15 cellular contexts compared by ENCODE assay signal in the genomic region with DNA sequence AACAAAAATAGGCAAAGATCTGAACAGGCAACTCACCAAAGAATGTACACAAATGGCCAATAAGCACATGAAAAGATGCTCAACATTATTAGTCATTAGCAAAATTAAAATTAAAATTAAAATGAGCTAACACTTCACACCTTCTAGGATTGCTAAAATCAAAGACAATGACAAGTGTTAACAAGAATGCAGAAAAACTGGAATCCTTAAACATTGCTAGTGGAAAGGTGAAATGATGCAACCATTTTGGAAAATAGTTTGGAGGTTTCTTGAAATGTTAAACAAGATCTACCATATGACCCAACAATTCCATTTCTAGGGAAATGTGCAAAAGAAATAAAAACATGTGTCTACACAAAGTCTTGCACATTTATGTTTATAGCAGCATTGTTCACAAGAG.
DNase-seq lines count a peak whose midpoint lies in the region; ATAC-seq and TF ChIP-seq lines count a peak whose summit lies in the region.
"Had no signal": no experiment of that assay in that cellular context is flagged by ENCODE, and none has a peak within 500 bp of the region (broad histone marks: within the 10 kb centered on the region; RNA-seq: fewer than 3 reads in every experiment).

No MANE protein-coding gene starts in this region.

- no peaks in the 10 kb centered on the region for H3K36me3 Mint-ChIP-seq in stimulated activated naive CD8-positive, alpha-beta T cell treated with anti-CD3 and anti-CD28 coated beads, Interleukin-15, Interleukin-2, amounts not matched to agents 100 ng/mL and 50 ng/mL, for 24 hours (ENCODE audit: low read depth)

- H3K27ac Mint-ChIP-seq in stimulated activated naive CD8-positive, alpha-beta T cell treated with anti-CD3 and anti-CD28 coated beads, Interleukin-15, Interleukin-2, amounts not matched to agents 100 ng/mL and 50 ng/mL, for 24 hours: peak overlapping the region; percentile 37
- no peak overlapping the region for H3K27ac Mint-ChIP-seq in stimulated activated naive CD8-positive, alpha-beta T cell treated with anti-CD3 and anti-CD28 coated beads, Interleukin-15, amount 100 ng/mL, for 72 hours
- H3K27ac Mint-ChIP-seq: B cell; CD4-positive, alpha-beta T cell had no signal

- peak overlapping the region; percentile 62 for H3K27ac ChIP-seq in PC-9
- H3K27ac ChIP-seq in breast epithelium: no peak overlapping the region
- H3K27ac ChIP-seq: GM23248 had no signal

- peaks cover 14% of the 10 kb centered on the region for H3K9me3 ChIP-seq in PC-9 (ENCODE audit: insufficient read depth, low read depth)
- H3K9me3 ChIP-seq in breast epithelium: no peaks in the 10 kb centered on the region

- H3K9me3 Mint-ChIP-seq in stimulated activated naive CD8-positive, alpha-beta T cell treated with anti-CD3 and anti-CD28 coated beads, Interleukin-15, Interleukin-2, amounts not matched to agents 100 ng/mL and 50 ng/mL, for 24 hours: peaks cover 10% of the 10 kb centered on the region
- H3K9me3 Mint-ChIP-seq in stimulated activated naive CD8-positive, alpha-beta T cell treated with anti-CD3 and anti-CD28 coated beads, Interleukin-15, amount 100 ng/mL, for 72 hours: peaks cover 5 to 7% of the 10 kb centered on the region in 2 donors
- H3K9me3 Mint-ChIP-seq: CD4-positive, alpha-beta T cell had no signal

- no peak for ATAC-seq in stimulated activated naive CD8-positive, alpha-beta T cell treated with anti-CD3 and anti-CD28 coated beads, Interleukin-15, amount 100 ng/mL, for 72 hours
- ATAC-seq in GM18502 (IDR thresholded peaks at IDR 0.05; ENCODE audit: poor library complexity, unreplicated experiment): no peak
- ATAC-seq: K562 had no signal

- no TSS peak for BruUV-seq in PC-9 (replicated peaks; lab: Mats Ljungman, UMichigan)

- peaks cover 56% of the 10 kb centered on the region for H3F3A ChIP-seq in PC-9 (ENCODE audit: insufficient read depth, low read depth)

- no peak for TF ChIP-seq CTCF in PC-9 (conservative IDR thresholded peaks at IDR 0.05)
- no peak for TF ChIP-seq CTCF in epithelial cell of esophagus (IDR thresholded peaks at IDR 0.05; ENCODE audit: insufficient read depth, low read depth, low read length, missing control alignments)
- TF ChIP-seq CTCF in breast epithelium (IDR thresholded peaks at IDR 0.05): no peak

- intact Hi-C loops in PC-9 (cut with micrococcal nuclease; ENCODE audit: unreplicated experiment): loop anchor here (5.0 to 10.0 kb wide), 3 partner anchors 39 to 597 kb away; a partner anchor contains a TSS
- intact Hi-C loops in breast epithelium (cut with DNase I; ENCODE audit: low total_unique reads): no loop called here

- H2AFZ ChIP-seq in PC-9: no peak overlapping the region
- H2AFZ ChIP-seq: GM23248 had no signal

- TF ChIP-seq POLR2A in breast epithelium (IDR thresholded peaks at IDR 0.05): no peak

- no peak overlapping the region for H3K4me3 Mint-ChIP-seq in stimulated activated naive CD8-positive, alpha-beta T cell treated with anti-CD3 and anti-CD28 coated beads, Interleukin-15, Interleukin-2, amounts not matched to agents 100 ng/mL and 50 ng/mL, for 24 hours
- no peak overlapping the region for H3K4me3 Mint-ChIP-seq in stimulated activated naive CD8-positive, alpha-beta T cell treated with anti-CD3 and anti-CD28 coated beads, Interleukin-15, amount 100 ng/mL, for 72 hours
- H3K4me3 Mint-ChIP-seq: B cell; CD4-positive, alpha-beta T cell had no signal

- H3K36me3 ChIP-seq in PC-9 (ENCODE audit: low read depth) (peaks cover 10% of the 10 kb centered on the region; the same call in 1 of the 2 replicates), breast epithelium (no peaks in the 10 kb centered on the region)

- no peaks in the 10 kb centered on the region; the same call in 1 of the 2 replicates for H4K20me1 ChIP-seq in PC-9 (ENCODE audit: insufficient read depth)

- H3K79me2 ChIP-seq in PC-9 (ENCODE audit: low read depth): peaks cover 70% of the 10 kb centered on the region

- H3K27me3 Mint-ChIP-seq in stimulated activated naive CD8-positive, alpha-beta T cell treated with anti-CD3 and anti-CD28 coated beads, Interleukin-15, Interleukin-2, amounts not matched to agents 100 ng/mL and 50 ng/mL, for 24 hours: peaks cover 14% of the 10 kb centered on the region
- H3K27me3 Mint-ChIP-seq in stimulated activated naive CD8-positive, alpha-beta T cell treated with anti-CD3 and anti-CD28 coated beads, Interleukin-15, amount 100 ng/mL, for 72 hours: peaks cover 10% of the 10 kb centered on the region
- H3K27me3 Mint-ChIP-seq: B cell; CD4-positive, alpha-beta T cell had no signal

- POLR2A ChIA-PET in PC-9 (lab: Charles Lee; ENCODE audit: unreplicated experiment): interaction anchor here (0.6 kb wide), 1 partner anchor 72 kb away, joined by 4 read pairs; no protein-coding TSS in a partner anchor

- peak overlapping the region; percentile 28 for H3K4me2 ChIP-seq in PC-9

- H3K4me3 ChIP-seq in PC-9 (no peak overlapping the region), epithelial cell of esophagus (ENCODE audit: low read length) (no peak overlapping the region), breast epithelium (no peak overlapping the region)
- H3K4me3 ChIP-seq: GM23248, K562 had no signal

- H3K9me2 ChIP-seq in PC-9 (ENCODE audit: insufficient read depth): no peaks in the 10 kb centered on the region

- H3K4me1 ChIP-seq in PC-9 (replicated peaks; ENCODE audit: insufficient read depth) (peaks cover 62% of the 10 kb centered on the region), breast epithelium (no peaks in the 10 kb centered on the region)

- peaks cover 11% of the 10 kb centered on the region for H3K4me1 Mint-ChIP-seq in stimulated activated naive CD8-positive, alpha-beta T cell treated with anti-CD3 and anti-CD28 coated beads, Interleukin-15, Interleukin-2, amounts not matched to agents 100 ng/mL and 50 ng/mL, for 24 hours (ENCODE audit: low read depth)
- no peaks in the 10 kb centered on the region for H3K4me1 Mint-ChIP-seq in stimulated activated naive CD8-positive, alpha-beta T cell treated with anti-CD3 and anti-CD28 coated beads, Interleukin-15, amount 100 ng/mL, for 72 hours
- H3K4me1 Mint-ChIP-seq: B cell had no signal

- CTCF ChIA-PET in PC-9 (lab: Charles Lee): no interaction called here

- H3K27me3 ChIP-seq in PC-9 (ENCODE audit: insufficient read depth, low read depth): no peaks in the 10 kb centered on the region
- no peaks in the 10 kb centered on the region for H3K27me3 ChIP-seq in breast epithelium

- DNase-seq in stimulated activated naive CD8-positive, alpha-beta T cell treated with anti-CD3 and anti-CD28 coated beads, Interleukin-15, amount 100 ng/mL, for 72 hours: no peak
- DNase-seq in PC-9: peak in 1 of 2 experiments; percentile 67
- DNase-seq in epithelial cell of esophagus (ENCODE audit: low read depth): peak; percentile 74
- no peak for DNase-seq in HuH-7.5 (ENCODE audit: low spot score)
- DNase-seq in breast epithelium (ENCODE audit: low spot score in 2 of 2): no peak
- DNase-seq: C1 segment of cervical spinal cord; CD4-positive, alpha-beta T cell; DMS153; DND-41; GDM1; GM23248 had no signal
